In the genomic region with DNA sequence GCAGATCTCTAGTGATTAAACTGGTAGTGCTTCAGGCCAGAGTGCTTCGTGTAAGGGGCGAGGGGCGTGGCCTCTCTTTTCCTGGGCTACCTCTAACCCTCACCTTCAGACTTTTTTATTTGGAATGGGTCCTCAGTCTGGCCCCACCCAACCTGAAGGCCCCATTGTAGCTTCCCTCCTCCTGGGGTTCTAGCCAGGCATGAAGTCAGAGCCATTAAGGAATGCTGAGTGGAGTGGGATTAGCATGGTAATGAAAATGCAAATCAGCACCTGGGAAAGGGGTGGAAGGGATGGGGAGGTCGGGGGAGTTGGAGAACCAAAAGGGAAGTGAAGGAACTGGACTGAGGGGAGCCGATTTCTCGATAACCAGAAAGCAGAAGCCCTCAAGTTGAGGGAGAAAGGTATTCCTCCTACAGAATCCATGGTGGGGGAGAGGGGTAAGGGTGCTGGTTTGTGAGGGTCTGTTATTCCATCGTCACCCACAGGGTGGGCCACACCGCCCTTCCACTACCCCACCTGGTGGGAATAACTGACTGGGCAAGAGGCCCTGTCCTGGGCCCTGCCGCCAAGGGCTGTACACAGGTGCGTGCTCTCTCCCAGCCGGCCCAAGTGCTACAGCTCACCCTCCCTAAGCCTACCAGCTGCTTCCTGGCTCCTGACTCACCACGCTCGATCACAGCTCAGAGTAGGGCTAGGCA, we compare ENCODE assay signal across 14 cellular contexts. TPM values are rescaled to one million over a fixed set of nuclear protein-coding genes. Genes with fewer than 3 reads are reported as not detected.
DNase-seq lines count a peak whose midpoint lies in the region; ATAC-seq and TF ChIP-seq lines count a peak whose summit lies in the region.
"Had no signal": no experiment of that assay in that cellular context is flagged by ENCODE, and none has a peak within 500 bp of the region (broad histone marks: within the 10 kb centered on the region; RNA-seq: fewer than 3 reads in every experiment).

No MANE protein-coding gene starts in this region.

- peak overlapping the region; percentile 72 to 99 (median 96) for H3K27ac Mint-ChIP-seq in brain
- H3K27ac Mint-ChIP-seq in progenitor cell of endocrine pancreas = no peak overlapping the region
- H3K27ac Mint-ChIP-seq: activated naive CD4-positive, alpha-beta T cell treated with anti-CD3 and anti-CD28 coated beads, Interleukin-2, amount 50 U/mL, for 24 hours had no signal

- H3K4me1 Mint-ChIP-seq in brain (peaks cover 38% of the 10 kb centered on the region), progenitor cell of endocrine pancreas (ENCODE audit: low read depth) (peaks cover 15% of the 10 kb centered on the region)
- H3K4me1 Mint-ChIP-seq: activated naive CD4-positive, alpha-beta T cell treated with anti-CD3 and anti-CD28 coated beads, Interleukin-2, amount 50 U/mL, for 24 hours had no signal

- DNase-seq in Ammon's horn (ENCODE audit: low spot score) = peak; percentile 53
- peak; percentile 63 for DNase-seq in HT1080 (ENCODE audit: low read depth)
- peak; percentile 80 for DNase-seq in islet precursor cell
- no peak for DNase-seq in aorta
- no peak for DNase-seq in progenitor cell of endocrine pancreas (ENCODE audit: low spot score, unreplicated experiment)
- DNase-seq in DMS114 treated with DMSO at 0.1 percent for 48 hours (lab: John Stamatoyannopoulos, UW; ENCODE audit: unreplicated experiment) = no peak
- DNase-seq: GF-D8, midbrain, NCI-H1417 treated with DMSO at 0.1 percent for 48 hours, right cardiac atrium had no signal

- peaks cover 3% of the 10 kb centered on the region for H3K27me3 Mint-ChIP-seq in brain
- H3K27me3 Mint-ChIP-seq in progenitor cell of endocrine pancreas = no peaks in the 10 kb centered on the region

- intact Hi-C loops in aorta (cut with DNase I) = no loop called here

- 54 to 59% methylated on average over 13 of the region's 13 CpGs for WGBS in aorta, 2 donors

- no peaks in the 10 kb centered on the region for H3K27me3 ChIP-seq in aorta (ENCODE audit: control insufficient read depth in 1 of 2, insufficient read depth in 2 of 2, low read length in 1 of 2)

- H3K9me3 ChIP-seq in aorta (ENCODE audit: control insufficient read depth, low read length) = no peaks in the 10 kb centered on the region

- ATAC-seq in aorta (ENCODE audit: low FRiP score) = no peak
- ATAC-seq in HG02840 (IDR thresholded peaks at IDR 0.05; ENCODE audit: low FRiP score, unreplicated experiment) = no peak
- ATAC-seq: right cardiac atrium had no signal

- peak overlapping the region in 3 of 5 experiments; percentile 69 to 80 (median 80) for H3K4me3 Mint-ChIP-seq in brain
- H3K4me3 Mint-ChIP-seq in progenitor cell of endocrine pancreas (ENCODE audit: low read depth) = no peak overlapping the region
- H3K4me3 Mint-ChIP-seq: activated naive CD4-positive, alpha-beta T cell treated with anti-CD3 and anti-CD28 coated beads, Interleukin-2, amount 50 U/mL, for 24 hours had no signal

- H3K36me3 Mint-ChIP-seq in brain (peaks cover 25% of the 10 kb centered on the region), progenitor cell of endocrine pancreas (ENCODE audit: insufficient read depth) (peaks cover 4% of the 10 kb centered on the region)
- H3K36me3 Mint-ChIP-seq: activated naive CD4-positive, alpha-beta T cell treated with anti-CD3 and anti-CD28 coated beads, Interleukin-2, amount 50 U/mL, for 24 hours had no signal

- H3K9me3 Mint-ChIP-seq in brain = no peaks in the 10 kb centered on the region
- H3K9me3 Mint-ChIP-seq in progenitor cell of endocrine pancreas (ENCODE audit: low read depth) = no peaks in the 10 kb centered on the region
- H3K9me3 Mint-ChIP-seq: activated naive CD4-positive, alpha-beta T cell treated with anti-CD3 and anti-CD28 coated beads, Interleukin-2, amount 50 U/mL, for 24 hours had no signal

- H3K4me1 ChIP-seq in aorta (ENCODE audit: control insufficient read depth in 1 of 2, insufficient read depth in 2 of 2, low read length in 2 of 2) = no peaks in the 10 kb centered on the region

- TF ChIP-seq CTCF in brain (conservative IDR thresholded peaks at IDR 0.05) (no peak), progenitor cell of endocrine pancreas (IDR thresholded peaks at IDR 0.05; ENCODE audit: unreplicated experiment) (no peak)

- no peaks in the 10 kb centered on the region for H3K36me3 ChIP-seq in aorta (ENCODE audit: control insufficient read depth in 1 of 2, insufficient read depth in 2 of 2, low read length in 1 of 2)

- no peak overlapping the region for H3K27ac ChIP-seq in aorta (ENCODE audit: low read depth in 1 of 2, low read length in 2 of 2)

- H3K4me3 ChIP-seq in aorta (ENCODE audit: low read length in 2 of 2) = no peak overlapping the region

RNA-seq across cellular contexts. Expression of a gene that starts 14.1 kb away (rescaled TPM):
- total RNA-seq in HT1080 (2014; rRNA removed; shearing (Covaris generic)) = 0.63 and 1.2 TPM in 2 replicates
- polyA plus RNA-seq in HT1080 (2015; cell fraction: cytosol; rRNA removed) = 0.32 and 0.91 TPM in 2 replicates
- 0.39 and 0.49 TPM in 2 replicates for polyA plus RNA-seq in HT1080 (2015; cell fraction: nucleus; rRNA removed)
- polyA plus RNA-seq in brain (ENCODE audit: insufficient read depth, low read depth, low replicate concordance) (6.5 TPM), aorta (1 to 10 TPM in 1 of 2 donors, under 1 TPM in 1; 0.13 to 2.1 TPM)
- total RNA-seq in aorta (1 to 10 TPM; 1.5 to 4.0 TPM), progenitor cell of endocrine pancreas (13.6 and 16.4 TPM in 2 replicates)

RNA-seq across cellular contexts. Expression of a gene that starts 18.6 kb away (rescaled TPM):
- 19.5 and 25.8 TPM in 2 replicates for total RNA-seq in HT1080 (2014; rRNA removed; shearing (Covaris generic))
- 21.1 and 23.1 TPM in 2 replicates for polyA plus RNA-seq in HT1080 (2015; cell fraction: cytosol; rRNA removed)
- 31.6 and 34.4 TPM in 2 replicates for polyA plus RNA-seq in HT1080 (2015; cell fraction: nucleus; rRNA removed)
- polyA plus RNA-seq in brain (ENCODE audit: insufficient read depth, low read depth, low replicate concordance) (48.6 TPM), aorta (10 to 100 TPM; 14.0 to 24.0 TPM)
- total RNA-seq in aorta (10 to 100 TPM; 13.0 to 13.7 TPM), progenitor cell of endocrine pancreas (17.3 and 20.6 TPM in 2 replicates)

RNA-seq across cellular contexts. Expression of a gene that starts 30.1 kb away (rescaled TPM):
- total RNA-seq in HT1080 (2014; rRNA removed; shearing (Covaris generic)) = 26.5 and 31.5 TPM in 2 replicates
- 15.8 and 19.8 TPM in 2 replicates for polyA plus RNA-seq in HT1080 (2015; cell fraction: cytosol; rRNA removed)
- polyA plus RNA-seq in HT1080 (2015; cell fraction: nucleus; rRNA removed) = 226 and 244 TPM in 2 replicates
- 28.9 TPM for polyA plus RNA-seq in brain (ENCODE audit: insufficient read depth, low read depth, low replicate concordance)
- 10 to 100 TPM; 36.9 to 78.6 TPM for total RNA-seq in aorta
- polyA plus RNA-seq in aorta = 10 to 100 TPM; 17.5 to 75.7 TPM
- total RNA-seq in progenitor cell of endocrine pancreas = 262 and 268 TPM in 2 replicates

RNA-seq across cellular contexts. Expression of a gene that starts 41.1 kb away (rescaled TPM):
- total RNA-seq in HT1080 (2014; rRNA removed; shearing (Covaris generic)) = 32.5 and 36.3 TPM in 2 replicates
- polyA plus RNA-seq in HT1080 (2015; cell fraction: cytosol; rRNA removed) = 44.0 and 49.2 TPM in 2 replicates
- 74.5 and 79.1 TPM in 2 replicates for polyA plus RNA-seq in HT1080 (2015; cell fraction: nucleus; rRNA removed)
- polyA plus RNA-seq in brain (ENCODE audit: insufficient read depth, low read depth, low replicate concordance) (39.2 TPM), aorta (under 1 TPM in 1 of 2 donors, not detected in 1; 0.23 TPM)
- total RNA-seq in aorta (1 to 10 TPM; 1.5 to 1.7 TPM), progenitor cell of endocrine pancreas (not detected in 2 replicates)
- total RNA-seq: T-helper 2 cell treated with Interferon-gamma antibody and Interleukin-4, amounts not matched to agents 100 ng/mL and 5 ng/mL, for 36 hours had no signal

Comparison
In these comparisons a context has a peak if more than half of its experiments do, and no peak if none do; other contexts are left out.
1. DNase-seq: peak in Ammon's horn (single experiment), HT1080 (single experiment) and islet precursor cell (single experiment); none in aorta (0 of 2), progenitor cell of endocrine pancreas (single experiment) and DMS114 treated with DMSO at 0.1 percent for 48 hours (single experiment).